In genomic region chr12:401235-402126, GRCh38 we compare ENCODE assay signal across 8 cellular contexts. TPM values are rescaled to one million over a fixed set of nuclear protein-coding genes. Genes with fewer than 3 reads are reported as not detected.
DNase-seq lines count a peak whose midpoint lies in the region; ATAC-seq and TF ChIP-seq lines count a peak whose summit lies in the region.

CCDC77 (plus strand) TSS chr12:401644; CDS start chr12:409384, 7,740 bp downstream.

- peaks cover 6% of the 10 kb centered on the region for H3K4me1 Mint-ChIP-seq in activated naive CD4-positive, alpha-beta T cell treated with anti-CD3 and anti-CD28 coated beads, Interleukin-2, amount 10 ng/mL, durations not matched to agents 7 days and 5 days

- no peaks in the 10 kb centered on the region for H3K9me3 Mint-ChIP-seq in activated naive CD4-positive, alpha-beta T cell treated with anti-CD3 and anti-CD28 coated beads, Interleukin-2, amount 10 ng/mL, durations not matched to agents 7 days and 5 days

- H3K36me3 Mint-ChIP-seq in activated naive CD4-positive, alpha-beta T cell treated with anti-CD3 and anti-CD28 coated beads, Interleukin-2, amount 10 ng/mL, durations not matched to agents 7 days and 5 days = no peaks in the 10 kb centered on the region

- H3K27ac ChIP-seq in OCI-LY1 (ENCODE audit: low read depth, low read length, poor library complexity, severe bottlenecking) = peak within 1 kb of the TSS; percentile 23
- H3K27ac ChIP-seq in heart left ventricle = peak within 1 kb of the TSS in 11 of 12 donors; percentile 11 to 82 (median 67)
- H3K27ac ChIP-seq in rectal smooth muscle tissue (ENCODE audit: low read depth, low read length) = peak within 1 kb of the TSS; percentile 80

- peak within 1 kb of the TSS; percentile 66 for H2AFZ ChIP-seq in OCI-LY1 (ENCODE audit: low read length)

- peak within 1 kb of the TSS; percentile 88 for H3K9ac ChIP-seq in OCI-LY1 (ENCODE audit: low read length)
- peak within 1 kb of the TSS; percentile 56 for H3K9ac ChIP-seq in rectal smooth muscle tissue (ENCODE audit: low read length)

- H4K20me1 ChIP-seq in OCI-LY1 (ENCODE audit: insufficient read depth, low read length) = no peaks in the 10 kb centered on the region

- 0% methylated on average over 42 to 47 of the region's 47 CpGs for WGBS in heart left ventricle, 4 donors

- ATAC-seq in heart left ventricle = peak; percentile 99 to 100 (median 100)

- no peaks in the 10 kb centered on the region for H3K27me3 Mint-ChIP-seq in activated naive CD4-positive, alpha-beta T cell treated with anti-CD3 and anti-CD28 coated beads, Interleukin-2, amount 10 ng/mL, durations not matched to agents 7 days and 5 days

- H3K4me1 ChIP-seq in OCI-LY1 (ENCODE audit: insufficient read depth, low read length, severe bottlenecking) = peaks cover 17% of the 10 kb centered on the region
- peaks cover 0 to 17% (median 8%) of the 10 kb centered on the region in 12 donors for H3K4me1 ChIP-seq in heart left ventricle
- H3K4me1 ChIP-seq in rectal smooth muscle tissue (ENCODE audit: control insufficient read depth, insufficient read depth, low read length) = peaks cover 9% of the 10 kb centered on the region

- peak within 1 kb of the TSS; percentile 92 for H3K4me3 ChIP-seq in OCI-LY1 (ENCODE audit: low read depth, low read length, poor library complexity, severe bottlenecking)
- H3K4me3 ChIP-seq in heart left ventricle = peak within 1 kb of the TSS; percentile 59 to 83 (median 70)
- H3K4me3 ChIP-seq in rectal smooth muscle tissue (ENCODE audit: low read length) = peak within 1 kb of the TSS; percentile 89

- H3K4me2 ChIP-seq in OCI-LY1 (ENCODE audit: low read length) = peak within 1 kb of the TSS; percentile 89

- H3K79me2 ChIP-seq in OCI-LY1 (ENCODE audit: insufficient read depth, low read length) = peaks cover 8% of the 10 kb centered on the region; the same call in 1 of the 2 replicates

- H3K27ac Mint-ChIP-seq in activated naive CD4-positive, alpha-beta T cell treated with anti-CD3 and anti-CD28 coated beads, Interleukin-2, amount 10 ng/mL, durations not matched to agents 7 days and 5 days = no peak within 1 kb of the TSS

- CTCF ChIA-PET in GM10248 (lab: Yijun Ruan, JAX) (interaction anchor here (0.8 to 2.6 kb wide), 10 partner anchors 11 to 146 kb away, joined by 3 to 13 read pairs (median 4); partner anchors contain the start of gene KDM5A), HEK293T (lab: Yijun Ruan, JAX) (interaction anchor here (0.8 to 1.2 kb wide), 3 partner anchors 12 to 47 kb away, joined by 3 to 6 read pairs (median 3); partner anchors contain the start of gene KDM5A)
- CTCF ChIA-PET in activated naive CD4-positive, alpha-beta T cell treated with anti-CD3 and anti-CD28 coated beads, Interleukin-2, amount 10 ng/mL, durations not matched to agents 7 days and 5 days (lab: Charles Lee) = interaction anchor here (0.7 to 1.2 kb wide), 3 partner anchors 11 to 144 kb away, joined by 3 read pairs; no protein-coding TSS in a partner anchor

- H3K36me3 ChIP-seq in OCI-LY1 (ENCODE audit: insufficient read depth, low read length) = 0 out of 2 replicates have a peak, but pooled peaks cover 6% of the 10 kb centered on the region
- peaks cover 0 to 3% (median 0%) of the 10 kb centered on the region in 9 donors for H3K36me3 ChIP-seq in heart left ventricle
- no peaks in the 10 kb centered on the region for H3K36me3 ChIP-seq in rectal smooth muscle tissue (ENCODE audit: control insufficient read depth, insufficient read depth, low read length)

- peak in 1 of 2 donors; percentile 39 for TF ChIP-seq POLR2A in heart left ventricle (IDR thresholded peaks at IDR 0.05)

- no peaks in the 10 kb centered on the region for H3K9me2 ChIP-seq in OCI-LY1 (ENCODE audit: low read depth, low read length)

- intact Hi-C loops in heart left ventricle (cut with DNase I) = no loop called here

- H3K9me3 ChIP-seq in OCI-LY1 (ENCODE audit: low read length) = no peaks in the 10 kb centered on the region
- no peaks in the 10 kb centered on the region for H3K9me3 ChIP-seq in heart left ventricle

- DNase-seq in GM10248 (ENCODE audit: extremely low spot score) (peak; percentile 96), HEK293T (ENCODE audit: extremely low spot score) (peak; percentile 96), heart left ventricle (peak; percentile 90 to 93 (median 91)), NK-92 (lab: John Stamatoyannopoulos, UW; ENCODE audit: unreplicated experiment) (no peak), midbrain (lab: John Stamatoyannopoulos, UW) (no peak)
- DNase-seq in activated naive CD4-positive, alpha-beta T cell treated with anti-CD3 and anti-CD28 coated beads, Interleukin-2, amount 10 ng/mL, durations not matched to agents 7 days and 5 days = peak; percentile 94

- H3F3A ChIP-seq in OCI-LY1 (ENCODE audit: insufficient read depth, low read length) = no peaks in the 10 kb centered on the region

- POLR2A ChIA-PET in GM10248 (lab: Yijun Ruan, JAX) = interaction anchor here (0.6 kb wide), 3 partner anchors 11 to 12 kb away, joined by 3 to 6 read pairs (median 5); partner anchors contain the start of gene KDM5A
- POLR2A ChIA-PET in HEK293T (lab: Yijun Ruan, JAX) = interaction anchor here (0.7 to 3.6 kb wide), 11 partner anchors 9 to 350 kb away, joined by 3 to 42 read pairs (median 4); partner anchors contain the start of genes KDM5A and WNK1

- no peak within 1 kb of the TSS for H3K4me3 Mint-ChIP-seq in activated naive CD4-positive, alpha-beta T cell treated with anti-CD3 and anti-CD28 coated beads, Interleukin-2, amount 10 ng/mL, durations not matched to agents 7 days and 5 days

- TF ChIP-seq CTCF in GM10248 (IDR thresholded peaks at IDR 0.05; ENCODE audit: control extremely low read depth, extremely low read depth, low read depth, missing control alignments) (no peak), OCI-LY1 (IDR thresholded peaks at IDR 0.05; ENCODE audit: low read length) (no peak), heart left ventricle (IDR thresholded peaks at IDR 0.05) (peak in 7 of 12 donors; percentile 8 to 62 (median 42))

- H3K27me3 ChIP-seq in OCI-LY1 (ENCODE audit: insufficient read depth, low read length) = no peaks in the 10 kb centered on the region
- no peaks in the 10 kb centered on the region for H3K27me3 ChIP-seq in heart left ventricle
- H3K27me3 ChIP-seq in rectal smooth muscle tissue (ENCODE audit: control insufficient read depth, insufficient read depth, low read length) = no peaks in the 10 kb centered on the region

TF ChIP-seq in HEK293T, 16 proteins besides CTCF, POLR2A, EP300 and RAD21:
- TF ChIP-seq ZNF384 (IDR thresholded peaks at IDR 0.05) (no peak), ELF4 (IDR thresholded peaks at IDR 0.05) (peak; percentile 33), SP1 (IDR thresholded peaks at IDR 0.05) (peak; percentile 77)

RNA-seq across cellular contexts. Expression of gene CCDC77, which starts in this region (rescaled TPM):
- 1 to 10 TPM; 1.3 to 4.6 (median 2.6) TPM for total RNA-seq in heart left ventricle
- 1 to 10 TPM; 2.9 to 3.0 TPM for polyA plus RNA-seq in heart left ventricle

Comparison
In these comparisons a context has a peak if more than half of its experiments do, and no peak if none do; other contexts are left out.
1. DNase-seq: peak in GM10248 (single experiment), HEK293T (single experiment), activated naive CD4-positive, alpha-beta T cell treated with anti-CD3 and anti-CD28 coated beads, Interleukin-2, amount 10 ng/mL, durations not matched to agents 7 days and 5 days (single experiment) and heart left ventricle (5 of 5); none in NK-92 (single experiment) and midbrain (single experiment).
2. CTCF ChIP-seq: peak in heart left ventricle (7 of 12); none in GM10248 (single experiment) and OCI-LY1 (single experiment).
3. H3K27ac ChIP-seq: peak in every context shown above with its lines; median percentile 80 in rectal smooth muscle tissue; 67 in heart left ventricle; 23 in OCI-LY1.
4. Peak in every context shown above with its lines, with median percentiles within 50 percentile points of each other: H3K4me3 ChIP-seq.